ENCODE assay signal across 15 cellular contexts in genomic region chr13:51590231-51590630, GRCh38. TPM values are rescaled to one million over a fixed set of nuclear protein-coding genes. Genes with fewer than 3 reads are reported as not detected.
DNase-seq lines count a peak whose midpoint lies in the region; ATAC-seq and TF ChIP-seq lines count a peak whose summit lies in the region.
"Had no signal": no experiment of that assay in that cellular context is flagged by ENCODE, and none has a peak within 500 bp of the region (broad histone marks: within the 10 kb centered on the region; RNA-seq: fewer than 3 reads in every experiment).

No MANE protein-coding gene starts in this region.

- H3K9ac ChIP-seq in SK-N-SH = peak overlapping the region; percentile 5; the same call in 1 of the 2 replicates

- ATAC-seq in SK-N-SH treated with all-trans-retinoic acid at 6 μM for 48 hours (no peak), left lung (no peak), GM18517 (IDR thresholded peaks at IDR 0.05; ENCODE audit: unreplicated experiment) (no peak)
- ATAC-seq: CD8-positive, alpha-beta T cell had no signal

- H3K4me1 ChIP-seq in SK-N-SH (ENCODE audit: control insufficient read depth in 1 of 2, insufficient read depth in 2 of 2, low read depth in 1 of 2, low read length in 1 of 2) = peaks cover 29 to 38% of the 10 kb centered on the region in 2 experiments; a peak in 3 of 4 replicates
- H3K4me1 ChIP-seq in adrenal gland (replicated peaks in 1 of 2) = peaks cover 43 to 92% of the 10 kb centered on the region in 2 donors
- H3K4me1 ChIP-seq in left lung = peaks cover 20 to 65% of the 10 kb centered on the region in 2 donors
- H3K4me1 ChIP-seq in suprapubic skin = peaks cover 85% of the 10 kb centered on the region

- TF ChIP-seq POLR2A in adrenal gland (IDR thresholded peaks at IDR 0.05) (no peak), suprapubic skin (IDR thresholded peaks at IDR 0.05) (no peak)

- peaks cover 91% of the 10 kb centered on the region for H3K79me2 ChIP-seq in SK-N-SH (ENCODE audit: insufficient read depth)

- H3K4me2 ChIP-seq in SK-N-SH = peak overlapping the region; percentile 64; the same call in 1 of the 2 replicates

- TF ChIP-seq RAD21 in SK-N-SH (IDR thresholded peaks at IDR 0.05; ENCODE audit: low read length) = no peak

- TF ChIP-seq EP300 in SK-N-SH (IDR thresholded peaks at IDR 0.05; ENCODE audit: borderline replicate concordance in 1 of 2, low read depth in 1 of 2, low read length in 1 of 2) = no peak
- TF ChIP-seq EP300 in suprapubic skin (IDR thresholded peaks at IDR 0.05) = no peak

- no peaks in the 10 kb centered on the region for H3K27me3 ChIP-seq in SK-N-SH (ENCODE audit: insufficient read depth)
- no peaks in the 10 kb centered on the region for H3K27me3 ChIP-seq in adrenal gland
- H3K27me3 ChIP-seq in left lung = no peaks in the 10 kb centered on the region
- H3K27me3 ChIP-seq in suprapubic skin = no peaks in the 10 kb centered on the region

- POLR2A ChIA-PET in SK-N-SH (lab: Yijun Ruan, JAX) = interaction anchor here (1.2 to 2.3 kb wide), 4 partner anchors 24 to 196 kb away, joined by 3 to 9 read pairs (median 4); partner anchors contain the start of gene INTS6

- H3F3A ChIP-seq in SK-N-SH (replicated peaks; ENCODE audit: insufficient read depth) = peaks cover 32% of the 10 kb centered on the region

- no peak overlapping the region for H2AFZ ChIP-seq in SK-N-SH (ENCODE audit: low read depth)

- intact Hi-C loops in adrenal gland (cut with DNase I) (loop anchor here in 1 of 2 donors (10.0 kb wide), 1 partner anchor 145 kb away; no protein-coding TSS in a partner anchor), left lung (cut with DNase I) (no loop called here)

- no peaks in the 10 kb centered on the region for H3K9me2 ChIP-seq in SK-N-SH

- peaks cover 13% of the 10 kb centered on the region; the same call in 1 of the 2 replicates for H4K20me1 ChIP-seq in SK-N-SH (ENCODE audit: insufficient read depth)

- H3K27ac ChIP-seq in SK-N-SH (ENCODE audit: low read depth in 2 of 2, low read length in 1 of 2) (peak overlapping the region; percentile 78 to 84), adrenal gland (peak overlapping the region; percentile 20 to 83 (median 72)), left lung (peak overlapping the region; percentile 45 to 51), suprapubic skin (peak overlapping the region; percentile 32)

- H3K9me3 ChIP-seq in SK-N-SH = no peaks in the 10 kb centered on the region
- no peaks in the 10 kb centered on the region for H3K9me3 ChIP-seq in adrenal gland (replicated peaks in 1 of 3)
- H3K9me3 ChIP-seq in left lung = no peaks in the 10 kb centered on the region
- H3K9me3 ChIP-seq in suprapubic skin = no peaks in the 10 kb centered on the region

- DNase-seq in SK-N-SH (no peak), adrenal gland (no peak), left lung (no peak), suprapubic skin (ENCODE audit: low spot score in 2 of 2) (no peak), NCI-H1105 (lab: John Stamatoyannopoulos, UW) (no peak)
- DNase-seq in stimulated activated naive CD4-positive, alpha-beta T cell treated with Interleukin-2 at 50 U/mL for 16 hours (lab: John Stamatoyannopoulos, UW) = no peak
- DNase-seq: 8988T; CD8-positive, alpha-beta T cell; kidney; NCI-H1694; NCI-H510A; stimulated activated CD4-positive, alpha-beta T cell treated with anti-CD3 and anti-CD28 coated beads, Interleukin-2, amount 100 ng/mL, for 48 hours; T-helper 2 cell had no signal

- H3K4me3 ChIP-seq in SK-N-SH (ENCODE audit: low read depth in 2 of 2, low read length in 1 of 2) (peak overlapping the region in 1 of 2 experiments; percentile 24; a peak in 1 of 4 replicates), adrenal gland (peak overlapping the region in 1 of 4 donors; percentile 1), left lung (no peak overlapping the region), suprapubic skin (no peak overlapping the region)

- TF ChIP-seq CTCF in SK-N-SH (IDR thresholded peaks at IDR 0.05) (no peak), adrenal gland (IDR thresholded peaks at IDR 0.05) (no peak), left lung (IDR thresholded peaks at IDR 0.05) (no peak), suprapubic skin (IDR thresholded peaks at IDR 0.05) (no peak)

- CTCF ChIA-PET in SK-N-SH (lab: Yijun Ruan, JAX) = interaction anchor here (0.6 to 2.6 kb wide), 5 partner anchors 22 to 210 kb away, joined by 3 to 12 read pairs (median 3); no protein-coding TSS in a partner anchor

- H3K36me3 ChIP-seq in SK-N-SH (replicated peaks in 1 of 2; ENCODE audit: control insufficient read depth in 1 of 2, insufficient read depth in 2 of 2, low read length in 1 of 2) (peaks cover 0 to 4% of the 10 kb centered on the region in 2 experiments), adrenal gland (replicated peaks in 1 of 2) (no peaks in the 10 kb centered on the region), left lung (no peaks in the 10 kb centered on the region), suprapubic skin (no peaks in the 10 kb centered on the region)

TF ChIP-seq in SK-N-SH, 30 proteins besides CTCF, POLR2A, EP300 and RAD21 (continues in another document):
- no peak for TF ChIP-seq USF1 (IDR thresholded peaks at IDR 0.05; ENCODE audit: borderline replicate concordance, low read depth)
- no peak for TF ChIP-seq POLR2AphosphoS5 (IDR thresholded peaks at IDR 0.05; ENCODE audit: low read depth, low read length)
- no peak for TF ChIP-seq FOXM1 (IDR thresholded peaks at IDR 0.05; ENCODE audit: low read depth)
- no peak for TF ChIP-seq ELF1 (IDR thresholded peaks at IDR 0.05)
- TF ChIP-seq ZBTB33 (IDR thresholded peaks at IDR 0.05; ENCODE audit: borderline replicate concordance, low read depth) = no peak

TF ChIP-seq in SK-N-SH treated with all-trans-retinoic acid at 6 μM for 48 hours, 23 proteins besides CTCF, POLR2A, EP300 and RAD21:
- no peak for TF ChIP-seq ZFP3 (CRISPR knock-in tag; IDR thresholded peaks at IDR 0.05)
- no peak for TF ChIP-seq RARB (CRISPR knock-in tag; IDR thresholded peaks at IDR 0.05)
- TF ChIP-seq TCF4 (CRISPR knock-in tag; IDR thresholded peaks at IDR 0.05; ENCODE audit: borderline replicate concordance) = no peak

RNA-seq across cellular contexts. Expression of gene WDFY2, which starts 6.0 kb away (rescaled TPM):
- polyA plus RNA-seq in SK-N-SH (2012; rRNA removed) (4.1 and 5.4 TPM in 2 replicates), adrenal gland (10 to 100 TPM; 13.2 to 22.2 (median 16.6) TPM)
- 2.6 and 2.9 TPM in 2 replicates for polyA plus RNA-seq in SK-N-SH (2012; cell fraction: cytosol; rRNA removed)
- polyA plus RNA-seq in SK-N-SH (2012; cell fraction: nucleus; rRNA removed) = 15.1 and 20.4 TPM in 2 replicates
- total RNA-seq in adrenal gland (10 to 100 TPM; 14.9 to 38.6 (median 29.0) TPM), left lung (10 to 100 TPM in 1 of 2 donors, 1 to 10 TPM in 1; 9.7 to 15.4 TPM), suprapubic skin (10 to 100 TPM; 35.3 to 99.2 (median 40.4) TPM)
